ENCODE assay signal across 7 cellular contexts in the genomic region with DNA sequence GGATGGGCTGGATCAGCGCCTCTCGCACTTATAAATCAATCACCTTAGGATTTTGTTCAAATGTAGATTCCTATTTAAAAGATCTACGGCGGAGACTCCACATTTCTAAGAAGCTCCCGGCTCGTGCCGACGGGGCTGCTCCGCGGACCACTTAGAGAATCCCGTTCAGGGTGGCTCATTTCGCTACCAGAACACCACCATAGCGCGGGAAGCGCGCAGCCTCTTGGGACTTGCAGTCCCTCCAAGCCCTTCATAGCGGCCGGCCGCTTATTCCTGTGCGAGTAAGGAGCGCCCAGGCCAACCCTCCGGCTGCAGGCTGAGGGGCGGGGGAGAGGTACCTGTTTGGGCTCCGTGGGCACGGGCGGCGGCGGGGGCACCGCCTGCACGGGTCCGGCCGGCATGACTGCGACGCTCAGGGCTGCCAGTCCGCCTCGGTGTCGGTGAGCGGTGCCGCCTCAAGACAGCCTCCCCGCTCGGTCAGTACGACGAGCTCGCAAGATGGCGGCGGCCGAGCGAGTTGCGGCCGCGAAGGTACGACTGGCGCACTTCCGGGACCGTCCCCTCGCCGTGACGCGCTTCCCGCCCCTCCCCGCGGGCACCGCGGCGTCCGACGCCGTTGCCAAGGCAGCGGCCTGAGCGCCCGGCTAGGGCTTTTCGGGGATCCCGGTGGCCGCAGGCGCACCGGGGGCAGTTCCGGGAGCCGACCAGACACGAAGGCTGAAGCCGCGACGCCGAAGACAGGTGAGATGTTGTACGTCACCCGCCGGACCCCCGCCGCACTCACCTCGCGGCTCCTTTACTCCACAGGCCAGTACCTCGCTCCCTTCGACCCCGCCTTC.
A peak's percentile ranks its signal among the peaks of the same experiment; 100 is the strongest.
DNase-seq lines count a peak whose midpoint lies in the region; ATAC-seq lines count a peak whose summit lies in the region.

A gene (plus strand): TSS at position 616 of the 839 bp plus-strand sequence. CDS start 8,994 bp downstream, outside the sequence.
A gene with protein sequence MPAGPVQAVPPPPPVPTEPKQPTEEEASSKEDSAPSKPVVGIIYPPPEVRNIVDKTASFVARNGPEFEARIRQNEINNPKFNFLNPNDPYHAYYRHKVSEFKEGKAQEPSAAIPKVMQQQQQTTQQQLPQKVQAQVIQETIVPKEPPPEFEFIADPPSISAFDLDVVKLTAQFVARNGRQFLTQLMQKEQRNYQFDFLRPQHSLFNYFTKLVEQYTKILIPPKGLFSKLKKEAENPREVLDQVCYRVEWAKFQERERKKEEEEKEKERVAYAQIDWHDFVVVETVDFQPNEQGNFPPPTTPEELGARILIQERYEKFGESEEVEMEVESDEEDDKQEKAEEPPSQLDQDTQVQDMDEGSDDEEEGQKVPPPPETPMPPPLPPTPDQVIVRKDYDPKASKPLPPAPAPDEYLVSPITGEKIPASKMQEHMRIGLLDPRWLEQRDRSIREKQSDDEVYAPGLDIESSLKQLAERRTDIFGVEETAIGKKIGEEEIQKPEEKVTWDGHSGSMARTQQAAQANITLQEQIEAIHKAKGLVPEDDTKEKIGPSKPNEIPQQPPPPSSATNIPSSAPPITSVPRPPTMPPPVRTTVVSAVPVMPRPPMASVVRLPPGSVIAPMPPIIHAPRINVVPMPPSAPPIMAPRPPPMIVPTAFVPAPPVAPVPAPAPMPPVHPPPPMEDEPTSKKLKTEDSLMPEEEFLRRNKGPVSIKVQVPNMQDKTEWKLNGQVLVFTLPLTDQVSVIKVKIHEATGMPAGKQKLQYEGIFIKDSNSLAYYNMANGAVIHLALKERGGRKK (minus strand): TSS at position 503 of the 839 bp plus-strand sequence. CDS start 102 bp downstream, at position 401.

- ATAC-seq in GM18511 (IDR thresholded peaks at IDR 0.05; ENCODE audit: unreplicated experiment) (peak; percentile 94), HG02970 (IDR thresholded peaks at IDR 0.05; ENCODE audit: low FRiP score, unreplicated experiment) (peak; percentile 90)

- DNase-seq in NCI-H2029 (lab: John Stamatoyannopoulos, UW), result peak; percentile 88
- DNase-seq in T1000 (lab: John Stamatoyannopoulos, UW), result peak; percentile 81
- DNase-seq in astrocyte of the hippocampus (ENCODE audit: low read depth, low spot score), result peak; percentile 98
- peak; percentile 86 to 89 for DNase-seq in hippocampal formation (lab: John Stamatoyannopoulos, UW)
- peak; percentile 99 for DNase-seq in retina

Comparison
In these comparisons a context has a peak if more than half of its experiments do, and no peak if none do; other contexts are left out.
1. Peak in every context shown above with its lines: DNase-seq and ATAC-seq.